ENCODE assay signal across 11 cellular contexts in the genomic region with DNA sequence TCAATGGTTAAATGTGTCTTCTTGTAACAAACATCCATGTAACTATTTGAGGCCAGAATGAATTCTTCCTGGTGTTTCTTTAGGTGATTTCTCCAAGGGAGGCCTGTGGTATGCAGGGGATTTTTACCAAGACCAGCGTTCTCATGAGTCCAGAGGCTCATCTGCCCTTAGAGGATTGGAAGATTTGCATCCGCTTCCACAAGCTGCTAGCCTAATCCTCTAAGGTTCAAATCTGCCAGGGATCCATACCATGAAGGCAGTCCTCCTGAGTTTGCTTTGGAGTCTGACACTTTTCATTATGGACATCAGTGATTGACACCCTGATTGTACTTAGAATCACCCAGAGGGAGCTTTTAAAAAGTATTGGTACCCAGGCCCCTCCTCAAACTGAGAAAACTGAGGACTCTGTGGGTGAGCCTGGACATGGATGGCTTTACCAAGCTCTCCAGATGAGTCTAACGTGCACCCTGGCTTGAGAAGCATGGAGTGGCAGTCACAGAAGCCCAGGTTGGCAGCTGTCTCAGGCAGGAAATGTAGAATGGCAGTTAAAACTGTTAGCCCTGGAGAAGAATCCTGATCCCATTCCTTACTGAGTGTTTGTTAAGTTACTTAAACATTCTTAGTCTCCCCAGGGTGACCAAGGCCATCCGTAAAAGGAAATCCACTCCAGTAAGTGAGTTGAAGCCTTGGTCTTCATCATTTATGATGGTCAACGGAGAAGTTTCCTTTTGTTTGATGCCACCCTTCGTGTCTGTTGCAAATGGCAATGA.
DNase-seq lines count a peak whose midpoint lies in the region; ATAC-seq and TF ChIP-seq lines count a peak whose summit lies in the region.
"Had no signal": no experiment of that assay in that cellular context is flagged by ENCODE, and none has a peak within 500 bp of the region (broad histone marks: within the 10 kb centered on the region; RNA-seq: fewer than 3 reads in every experiment).

No MANE protein-coding gene starts in this region.

- no peaks in the 10 kb centered on the region for H3K36me3 ChIP-seq in ascending aorta
- peaks cover 10% of the 10 kb centered on the region for H3K36me3 ChIP-seq in neutrophil
- H3K36me3 ChIP-seq: SJCRH30 had no signal

- ATAC-seq in GM18511 (IDR thresholded peaks at IDR 0.05; ENCODE audit: unreplicated experiment) (peak; percentile 68), GM18505 (IDR thresholded peaks at IDR 0.05; ENCODE audit: unreplicated experiment) (no peak), omental fat pad (ENCODE audit: low FRiP score) (no peak)

- no peak for TF ChIP-seq POLR2A in GM18505 (IDR thresholded peaks at IDR 0.05; ENCODE audit: borderline replicate concordance, extremely low read depth, insufficient read depth, insufficient read length)

- H3K4me3 ChIP-seq in AG04450 (ENCODE audit: low read depth, low read length) (no peak overlapping the region), ascending aorta (no peak overlapping the region), neutrophil (ENCODE audit: low read depth in 1 of 2, low read length in 1 of 2) (peak overlapping the region; percentile 68 to 70)
- H3K4me3 ChIP-seq: SJCRH30 had no signal

- H3K27me3 ChIP-seq in AG04450 (ENCODE audit: control insufficient read depth, insufficient read depth, low read length), result no peaks in the 10 kb centered on the region
- H3K27me3 ChIP-seq in ascending aorta, result no peaks in the 10 kb centered on the region
- H3K27me3 ChIP-seq in neutrophil, result no peaks in the 10 kb centered on the region
- H3K27me3 ChIP-seq: SJCRH30 had no signal

- TF ChIP-seq CTCF in AG04450 (IDR thresholded peaks at IDR 0.05; ENCODE audit: low read depth, low read length) (no peak), ascending aorta (IDR thresholded peaks at IDR 0.05) (no peak), neutrophil (IDR thresholded peaks at IDR 0.05) (no peak), omental fat pad (IDR thresholded peaks at IDR 0.05) (no peak)

- H3K27ac ChIP-seq in AG04450 (ENCODE audit: low read depth, low read length) (peak overlapping the region; percentile 96), ascending aorta (peak overlapping the region; percentile 17 to 48), neutrophil (peak overlapping the region; percentile 88)

- no peaks in the 10 kb centered on the region for H3K9me3 ChIP-seq in AG04450 (ENCODE audit: control insufficient read depth, insufficient read depth, low read length)
- H3K9me3 ChIP-seq in ascending aorta, result no peaks in the 10 kb centered on the region
- H3K9me3 ChIP-seq in neutrophil, result no peaks in the 10 kb centered on the region
- H3K9me3 ChIP-seq: SJCRH30 had no signal

- intact Hi-C loops in ascending aorta (cut with DNase I), result no loop called here

- POLR2A ChIA-PET in AG04450 (lab: Yijun Ruan, JAX), result interaction anchor here (1.1 to 2.3 kb wide), 4 partner anchors 49 to 118 kb away, joined by 3 to 8 read pairs (median 5); no protein-coding TSS in a partner anchor

- CTCF ChIA-PET in AG04450 (lab: Charles Lee), result interaction anchor here (1.0 to 5.5 kb wide), 6 partner anchors 8 to 433 kb away, joined by 3 to 54 read pairs (median 6); no protein-coding TSS in a partner anchor

- H3K4me1 ChIP-seq in ascending aorta (peaks cover 0 to 20% of the 10 kb centered on the region in 2 donors), neutrophil (ENCODE audit: control insufficient read depth in 1 of 2, insufficient read depth in 1 of 2, low read depth in 1 of 2, low read length in 1 of 2) (peaks cover 67 to 76% of the 10 kb centered on the region in 2 experiments)

- DNase-seq in AG04450 (ENCODE audit: low read depth, low spot score) (no peak), ascending aorta (ENCODE audit: low spot score in 2 of 2) (no peak), omental fat pad (ENCODE audit: low spot score) (no peak), kidney glomerular epithelial cell (lab: John Stamatoyannopoulos, UW) (no peak)
- DNase-seq in activated CD4-positive, CD25-positive, alpha-beta regulatory T cell (lab: John Stamatoyannopoulos, UW), result no peak
- DNase-seq: activated gamma-delta T cell, NCI-H1930 had no signal

Comparison
In these comparisons a context has a peak if more than half of its experiments do, and no peak if none do; other contexts are left out.
1. H3K27ac ChIP-seq: peak in every context shown above with its lines; median percentile 96 in AG04450; 88 in neutrophil; 32 in ascending aorta.
2. H3K4me3 ChIP-seq: peak in neutrophil (2 of 2); none in AG04450 (single experiment) and ascending aorta (0 of 2).